26 cellular contexts compared by ENCODE assay signal in the genomic region with DNA sequence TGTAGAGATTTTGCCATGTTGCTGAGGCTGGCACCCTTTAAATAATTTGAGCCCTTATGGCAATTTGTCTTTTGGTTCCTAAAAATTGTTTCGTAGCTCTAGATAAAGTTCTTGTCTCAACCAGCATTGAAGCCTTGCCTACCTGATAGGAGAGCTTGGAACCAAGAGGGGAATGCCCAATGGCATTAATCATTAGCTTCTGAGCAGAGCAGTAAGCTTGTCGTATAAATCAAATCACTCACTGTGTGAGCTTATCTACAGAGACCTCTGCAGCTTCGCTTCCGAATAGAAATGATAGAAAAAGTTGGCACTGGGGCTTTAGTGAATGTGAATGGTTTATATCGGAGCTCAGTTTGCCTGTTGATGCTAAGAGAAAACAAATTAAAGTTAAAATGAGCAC.
"Had no signal": no experiment of that assay in that cellular context is flagged by ENCODE, and none has a peak within 500 bp of the region (broad histone marks: within the 10 kb centered on the region; RNA-seq: fewer than 3 reads in every experiment).

No MANE protein-coding gene starts in this region.

- DNase-seq: activated B cell treated with CpG ODN at 0.5 μM for 24 hours; activated CD4-positive, alpha-beta memory T cell treated with anti-CD3 and anti-CD28 coated beads, Interleukin-2, amount 10 ng/mL, durations not matched to agents 7 days and 5 days; activated CD4-positive, alpha-beta T cell treated with anti-CD3 and anti-CD28 coated beads for 48 hours; activated CD8-positive, alpha-beta memory T cell treated with anti-CD3 and anti-CD28 coated beads, Interleukin-2, amount 10 ng/mL, durations not matched to agents 7 days and 5 days; activated gamma-delta T cell treated with Interleukin-2 at 50 U/mL for 16 hours; adrenal gland; central memory CD4-positive, alpha-beta T cell; dermis blood vessel endothelial cell; effector CD8-positive, alpha-beta T cell; esophagus squamous epithelium; heart right ventricle; immature natural killer cell; lower lobe of right lung; mesendoderm; mucosa of descending colon; nucleus accumbens; small intestine; stimulated activated CD4-positive, alpha-beta T cell treated with anti-CD3 and anti-CD28 coated beads, Interleukin-2, amount 100 ng/mL, for 24 hours; stomach had no signal

- H3K9me3 Mint-ChIP-seq: activated B cell treated with CpG ODN at 0.5 μM for 24 hours; activated CD4-positive, alpha-beta memory T cell treated with anti-CD3 and anti-CD28 coated beads, Interleukin-2, amount 10 ng/mL, durations not matched to agents 7 days and 5 days; immature natural killer cell; stimulated activated memory B cell treated with anti-CD40 and anti-IgM and Interleukin-4, amounts not matched to agents 10 μg/mL and 1 μg/mL and 100 μg/mL, for 72 hours; T-helper 1 cell treated with Interleukin-12 subunit alpha and Interleukin-12 subunit beta and Interleukin-4 antibody, amounts not matched to agents 30 μg/mL and 1 μg/mL, for 36 hours had no signal

- H3K27ac Mint-ChIP-seq: activated B cell treated with CpG ODN at 0.5 μM for 24 hours; activated CD4-positive, alpha-beta memory T cell treated with anti-CD3 and anti-CD28 coated beads, Interleukin-2, amount 10 ng/mL, durations not matched to agents 7 days and 5 days; activated CD8-positive, alpha-beta memory T cell treated with anti-CD3 and anti-CD28 coated beads, Interleukin-2, amount 10 ng/mL, durations not matched to agents 7 days and 5 days; activated naive CD8-positive, alpha-beta T cell; immature natural killer cell; stimulated activated memory B cell treated with anti-CD40 and anti-IgM and Interleukin-4, amounts not matched to agents 10 μg/mL and 1 μg/mL and 100 μg/mL, for 72 hours; T-helper 1 cell treated with Interleukin-12 subunit alpha and Interleukin-12 subunit beta and Interleukin-4 antibody, amounts not matched to agents 30 μg/mL and 1 μg/mL, for 36 hours had no signal

- H3K4me3 Mint-ChIP-seq: activated B cell treated with CpG ODN at 0.5 μM for 24 hours; activated CD4-positive, alpha-beta memory T cell treated with anti-CD3 and anti-CD28 coated beads, Interleukin-2, amount 10 ng/mL, durations not matched to agents 7 days and 5 days; activated CD8-positive, alpha-beta memory T cell treated with anti-CD3 and anti-CD28 coated beads, Interleukin-2, amount 10 ng/mL, durations not matched to agents 7 days and 5 days; activated naive CD8-positive, alpha-beta T cell; immature natural killer cell; stimulated activated memory B cell treated with anti-CD40 and anti-IgM and Interleukin-4, amounts not matched to agents 10 μg/mL and 1 μg/mL and 100 μg/mL, for 72 hours; T-helper 1 cell treated with Interleukin-12 subunit alpha and Interleukin-12 subunit beta and Interleukin-4 antibody, amounts not matched to agents 30 μg/mL and 1 μg/mL, for 36 hours had no signal

- H3K4me1 Mint-ChIP-seq: activated B cell treated with CpG ODN at 0.5 μM for 24 hours; activated CD4-positive, alpha-beta memory T cell treated with anti-CD3 and anti-CD28 coated beads, Interleukin-2, amount 10 ng/mL, durations not matched to agents 7 days and 5 days; activated CD8-positive, alpha-beta memory T cell treated with anti-CD3 and anti-CD28 coated beads, Interleukin-2, amount 10 ng/mL, durations not matched to agents 7 days and 5 days; immature natural killer cell; stimulated activated memory B cell treated with anti-CD40 and anti-IgM and Interleukin-4, amounts not matched to agents 10 μg/mL and 1 μg/mL and 100 μg/mL, for 72 hours had no signal

- H3K27me3 Mint-ChIP-seq: activated B cell treated with CpG ODN at 0.5 μM for 24 hours; activated CD8-positive, alpha-beta memory T cell treated with anti-CD3 and anti-CD28 coated beads, Interleukin-2, amount 10 ng/mL, durations not matched to agents 7 days and 5 days; activated naive CD8-positive, alpha-beta T cell; stimulated activated memory B cell treated with anti-CD40 and anti-IgM and Interleukin-4, amounts not matched to agents 10 μg/mL and 1 μg/mL and 100 μg/mL, for 72 hours had no signal

- H3K4me3 ChIP-seq: adrenal gland, ascending aorta, esophagus squamous epithelium, gastroesophageal sphincter, heart right ventricle, lower lobe of right lung, mucosa of descending colon, stomach, suprapubic skin, tibial nerve had no signal

- H3K36me3 Mint-ChIP-seq: activated CD8-positive, alpha-beta memory T cell treated with anti-CD3 and anti-CD28 coated beads, Interleukin-2, amount 10 ng/mL, durations not matched to agents 7 days and 5 days; immature natural killer cell; stimulated activated memory B cell treated with anti-CD40 and anti-IgM and Interleukin-4, amounts not matched to agents 10 μg/mL and 1 μg/mL and 100 μg/mL, for 72 hours had no signal
